In genomic region chr3:151328298-151329036, GRCh38 we compare ENCODE assay signal across 9 cellular contexts. TPM values are rescaled to one million over a fixed set of nuclear protein-coding genes. Genes with fewer than 3 reads are reported as not detected.
DNase-seq lines count a peak whose midpoint lies in the region; ATAC-seq and TF ChIP-seq lines count a peak whose summit lies in the region.
"Had no signal": no experiment of that assay in that cellular context is flagged by ENCODE, and none has a peak within 500 bp of the region (broad histone marks: within the 10 kb centered on the region; RNA-seq: fewer than 3 reads in every experiment).

No MANE protein-coding gene starts in this region.

- H3K4me1 Mint-ChIP-seq in T-cell: peaks cover 6 to 9% (median 8%) of the 10 kb centered on the region in 3 donors
- H3K4me1 Mint-ChIP-seq in stimulated activated memory B cell treated with anti-CD40 and anti-IgM and Interleukin-4, amounts not matched to agents 10 μg/mL and 1 μg/mL and 100 μg/mL, for 72 hours: peaks cover 6% of the 10 kb centered on the region

- H3K36me3 Mint-ChIP-seq in T-cell: no peaks in the 10 kb centered on the region
- H3K36me3 Mint-ChIP-seq in stimulated activated memory B cell treated with anti-CD40 and anti-IgM and Interleukin-4, amounts not matched to agents 10 μg/mL and 1 μg/mL and 100 μg/mL, for 72 hours: no peaks in the 10 kb centered on the region

- peak overlapping the region; percentile 42 to 67 (median 46) for H3K4me3 Mint-ChIP-seq in T-cell
- peak overlapping the region; percentile 42 for H3K4me3 Mint-ChIP-seq in stimulated activated memory B cell treated with anti-CD40 and anti-IgM and Interleukin-4, amounts not matched to agents 10 μg/mL and 1 μg/mL and 100 μg/mL, for 72 hours

- no peak overlapping the region for H3K4me3 ChIP-seq in BE2C (ENCODE audit: low read depth, low read length)

- H3K27me3 Mint-ChIP-seq in T-cell: peaks cover 11 to 18% of the 10 kb centered on the region in 2 donors
- H3K27me3 Mint-ChIP-seq in stimulated activated memory B cell treated with anti-CD40 and anti-IgM and Interleukin-4, amounts not matched to agents 10 μg/mL and 1 μg/mL and 100 μg/mL, for 72 hours: no peaks in the 10 kb centered on the region

- POLR2A ChIA-PET in T-cell (lab: Charles Lee): interaction anchor here in 1 of 2 donors (0.5 kb wide), 1 partner anchor 50 kb away, joined by 3 read pairs; the partner anchor contains the start of gene P2RY14

- H3K36me3 ChIP-seq in BE2C: no peaks in the 10 kb centered on the region

- CTCF ChIA-PET in T-cell (lab: Charles Lee): interaction anchor here in 1 of 2 donors (1.0 to 1.6 kb wide), 3 partner anchors 29 to 160 kb away, joined by 3 to 8 read pairs (median 3); no protein-coding TSS in a partner anchor

- DNase-seq in activated CD8-positive, alpha-beta memory T cell treated with anti-CD3 and anti-CD28 coated beads, Interleukin-2, amount 50 U/mL, for 4 hours: peak; percentile 19
- DNase-seq in activated CD8-positive, alpha-beta memory T cell treated with anti-CD3 and anti-CD28 coated beads for 24 hours: no peak
- peak in 14 of 34 experiments; percentile 0 to 26 (median 6) for DNase-seq in T-cell
- peak; percentile 57 for DNase-seq in fibroblast of peridontal ligament (ENCODE audit: extremely low read depth)
- DNase-seq in H4 (ENCODE audit: low spot score): no peak
- DNase-seq in BE2C: no peak
- DNase-seq: NCI-H1092 treated with DMSO at 0.1 percent for 48 hours had no signal

- peak overlapping the region in 1 of 2 donors; percentile 46 for H3K27ac Mint-ChIP-seq in T-cell
- H3K27ac Mint-ChIP-seq in stimulated activated memory B cell treated with anti-CD40 and anti-IgM and Interleukin-4, amounts not matched to agents 10 μg/mL and 1 μg/mL and 100 μg/mL, for 72 hours: peak overlapping the region; percentile 35

- no peak for TF ChIP-seq CTCF in BE2C (IDR thresholded peaks at IDR 0.05; ENCODE audit: low read depth, low read length)

- H3K27me3 ChIP-seq in BE2C: no peaks in the 10 kb centered on the region

- no peaks in the 10 kb centered on the region for H3K9me3 Mint-ChIP-seq in T-cell
- no peaks in the 10 kb centered on the region for H3K9me3 Mint-ChIP-seq in stimulated activated memory B cell treated with anti-CD40 and anti-IgM and Interleukin-4, amounts not matched to agents 10 μg/mL and 1 μg/mL and 100 μg/mL, for 72 hours

- peak; percentile 63 to 82 (median 72) for ATAC-seq in T-cell (replicated peaks in 1 of 4)
- ATAC-seq in stimulated activated memory B cell treated with anti-CD40 and anti-IgM and Interleukin-4, amounts not matched to agents 10 μg/mL and 1 μg/mL and 100 μg/mL, for 72 hours: no peak
- ATAC-seq in GM19467 (IDR thresholded peaks at IDR 0.05; ENCODE audit: unreplicated experiment): no peak

- no peaks in the 10 kb centered on the region for H3K4me1 ChIP-seq in BE2C

- H3K9me3 ChIP-seq in BE2C: no peaks in the 10 kb centered on the region

RNA-seq across cellular contexts. Expression of gene P2RY13, which starts 0.9 kb away (rescaled TPM):
- total RNA-seq in T-cell: not detected
- not detected in 2 replicates for total RNA-seq in H4 (2014; rRNA removed; shearing (Covaris generic))
- polyA plus RNA-seq in BE2C (2012; ENCODE audit: insufficient read depth, insufficient read length, low read depth): not detected

RNA-seq across cellular contexts. Expression of gene GPR87, which starts 11.8 kb away (rescaled TPM):
- total RNA-seq in T-cell: not detected
- 0.23 TPM in 1 of 2 replicates, not detected in the other for total RNA-seq in H4 (2014; rRNA removed; shearing (Covaris generic))
- polyA plus RNA-seq in BE2C (2012; ENCODE audit: insufficient read depth, insufficient read length, low read depth): not detected

RNA-seq across cellular contexts. Expression of gene P2RY14, which starts 50.1 kb away (rescaled TPM):
- under 1 TPM; 0.30 to 0.73 (median 0.58) TPM for total RNA-seq in T-cell
- total RNA-seq in H4 (2014; rRNA removed; shearing (Covaris generic)): not detected in 2 replicates
- not detected for polyA plus RNA-seq in BE2C (2012; ENCODE audit: insufficient read depth, insufficient read length, low read depth)

RNA-seq across cellular contexts. Expression of gene P2RY12, which starts 56.1 kb away (rescaled TPM):
- under 1 TPM in 1 of 5 donors, not detected in 4; 0.51 TPM for total RNA-seq in T-cell
- total RNA-seq in H4 (2014; rRNA removed; shearing (Covaris generic)): not detected in 2 replicates
- not detected for polyA plus RNA-seq in BE2C (2012; ENCODE audit: insufficient read depth, insufficient read length, low read depth)

Comparison
In these comparisons a context has a peak if more than half of its experiments do, and no peak if none do; other contexts are left out.
1. DNase-seq: peak in activated CD8-positive, alpha-beta memory T cell treated with anti-CD3 and anti-CD28 coated beads, Interleukin-2, amount 50 U/mL, for 4 hours (single experiment) and fibroblast of peridontal ligament (single experiment); none in activated CD8-positive, alpha-beta memory T cell treated with anti-CD3 and anti-CD28 coated beads for 24 hours (single experiment), H4 (single experiment) and BE2C (single experiment).
2. ATAC-seq: peak in T-cell (4 of 4); none in stimulated activated memory B cell treated with anti-CD40 and anti-IgM and Interleukin-4, amounts not matched to agents 10 μg/mL and 1 μg/mL and 100 μg/mL, for 72 hours (single experiment) and GM19467 (single experiment).